ENCODE assay signal across 19 cellular contexts in the genomic region with DNA sequence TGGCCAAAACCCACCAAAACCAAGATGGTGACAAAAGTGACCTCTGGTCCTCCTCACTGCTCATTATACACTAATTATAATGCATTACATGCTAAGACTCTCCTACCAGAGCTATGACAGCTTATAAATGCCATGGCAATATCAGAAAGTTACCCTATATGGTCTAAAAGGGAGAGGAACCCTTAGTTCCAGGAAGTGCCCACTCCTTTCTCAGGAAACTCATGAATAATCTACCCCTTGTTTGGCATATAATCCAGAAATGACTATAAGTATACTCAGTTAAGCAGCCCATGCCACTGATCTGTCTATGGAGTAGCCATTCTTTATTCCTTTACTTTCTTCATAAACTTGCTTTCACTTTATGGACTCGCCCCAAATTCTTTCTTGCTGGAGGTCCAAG. TPM values are rescaled to one million over a fixed set of nuclear protein-coding genes. Genes with fewer than 3 reads are reported as not detected.
DNase-seq lines count a peak whose midpoint lies in the region; ATAC-seq and TF ChIP-seq lines count a peak whose summit lies in the region.
"Had no signal": no experiment of that assay in that cellular context is flagged by ENCODE, and none has a peak within 500 bp of the region (broad histone marks: within the 10 kb centered on the region; RNA-seq: fewer than 3 reads in every experiment).

No MANE protein-coding gene starts in this region.

- H3K36me3 ChIP-seq in tibial nerve, result no peaks in the 10 kb centered on the region

- no peaks in the 10 kb centered on the region for H3K4me1 ChIP-seq in tibial nerve

- CTCF ChIA-PET in activated CD8-positive, alpha-beta memory T cell treated with anti-CD3 and anti-CD28 coated beads, Interleukin-2, amount 10 ng/mL, durations not matched to agents 7 days and 5 days (lab: Charles Lee), result no interaction called here

- H3K9me3 ChIP-seq in tibial nerve, result no peaks in the 10 kb centered on the region

- peak overlapping the region; percentile 19 for H3K4me3 Mint-ChIP-seq in activated CD8-positive, alpha-beta memory T cell treated with anti-CD3 and anti-CD28 coated beads, Interleukin-2, amount 10 ng/mL, durations not matched to agents 7 days and 5 days
- H3K4me3 Mint-ChIP-seq in activated T-cell treated with anti-CD3 and anti-CD28 coated beads, Interleukin-2, amount 50 U/mL, for 72 hours, result peak overlapping the region; percentile 25 to 60
- H3K4me3 Mint-ChIP-seq in stimulated activated effector memory CD8-positive, alpha-beta T cell treated with anti-CD3 and anti-CD28 coated beads, Interleukin-12 subunit alpha, Interleukin-12 subunit beta, amount 100 ng/mL, for 72 hours, result peak overlapping the region; percentile 16
- H3K4me3 Mint-ChIP-seq: CD4-positive, alpha-beta T cell had no signal

- peak overlapping the region; percentile 77 for H3K27ac Mint-ChIP-seq in activated CD8-positive, alpha-beta memory T cell treated with anti-CD3 and anti-CD28 coated beads, Interleukin-2, amount 10 ng/mL, durations not matched to agents 7 days and 5 days
- peak overlapping the region; percentile 72 for H3K27ac Mint-ChIP-seq in activated T-cell treated with anti-CD3 and anti-CD28 coated beads, Interleukin-2, amount 50 U/mL, for 72 hours
- H3K27ac Mint-ChIP-seq in stimulated activated effector memory CD8-positive, alpha-beta T cell treated with anti-CD3 and anti-CD28 coated beads, Interleukin-12 subunit alpha, Interleukin-12 subunit beta, amount 100 ng/mL, for 72 hours, result no peak overlapping the region
- H3K27ac Mint-ChIP-seq: CD4-positive, alpha-beta T cell had no signal

- peaks cover 49% of the 10 kb centered on the region for H3K4me1 Mint-ChIP-seq in activated CD8-positive, alpha-beta memory T cell treated with anti-CD3 and anti-CD28 coated beads, Interleukin-2, amount 10 ng/mL, durations not matched to agents 7 days and 5 days
- peaks cover 62% of the 10 kb centered on the region for H3K4me1 Mint-ChIP-seq in activated T-cell treated with anti-CD3 and anti-CD28 coated beads, Interleukin-2, amount 50 U/mL, for 72 hours (ENCODE audit: low read depth)
- H3K4me1 Mint-ChIP-seq in stimulated activated effector memory CD8-positive, alpha-beta T cell treated with anti-CD3 and anti-CD28 coated beads, Interleukin-12 subunit alpha, Interleukin-12 subunit beta, amount 100 ng/mL, for 72 hours, result peaks cover 27% of the 10 kb centered on the region

- 93 to 100% methylated on average over 1 of the region's 1 CpG for WGBS in tibial nerve, 2 donors

- DNase-seq in activated CD8-positive, alpha-beta memory T cell treated with anti-CD3 and anti-CD28 coated beads, Interleukin-2, amount 10 ng/mL, durations not matched to agents 7 days and 5 days, result no peak
- no peak for DNase-seq in activated CD8-positive, alpha-beta memory T cell treated with anti-CD3 and anti-CD28 coated beads, Interleukin-2, amount 50 U/mL, for 4 hours
- DNase-seq in OCI-M1 (lab: John Stamatoyannopoulos, UW) (peak; percentile 2), NCI-H748 treated with DMSO at 0.1 percent for 48 hours (lab: John Stamatoyannopoulos, UW) (no peak), tibial nerve (ENCODE audit: low spot score in 2 of 2) (no peak)
- DNase-seq in activated T-cell treated with anti-CD3 and anti-CD28 coated beads, Interleukin-2, amount 50 U/mL, for 72 hours, result peak; percentile 30 to 50
- peak; percentile 19 to 54 for DNase-seq in stimulated activated effector memory CD8-positive, alpha-beta T cell treated with anti-CD3 and anti-CD28 coated beads, Interleukin-12 subunit alpha, Interleukin-12 subunit beta, amount 100 ng/mL, for 72 hours (ENCODE audit: low spot score in 2 of 2)
- DNase-seq: ACHN; CD4-positive, alpha-beta T cell; DMS79 treated with DMSO at 0.1 percent for 48 hours; H7; KG1; NCI-H1092; NCI-H1694 treated with DMSO at 0.1 percent for 48 hours; NCI-H446; NCI-H82 had no signal

- H3K27ac ChIP-seq in tibial nerve, result no peak overlapping the region

- no peak for TF ChIP-seq EP300 in tibial nerve (IDR thresholded peaks at IDR 0.05)

- TF ChIP-seq POLR2A in tibial nerve (IDR thresholded peaks at IDR 0.05), result no peak

- no peak overlapping the region for H3K4me3 ChIP-seq in tibial nerve

- H3K27me3 Mint-ChIP-seq in activated CD8-positive, alpha-beta memory T cell treated with anti-CD3 and anti-CD28 coated beads, Interleukin-2, amount 10 ng/mL, durations not matched to agents 7 days and 5 days, result no peaks in the 10 kb centered on the region
- H3K27me3 Mint-ChIP-seq in activated T-cell treated with anti-CD3 and anti-CD28 coated beads, Interleukin-2, amount 50 U/mL, for 72 hours (ENCODE audit: low read depth), result no peaks in the 10 kb centered on the region
- H3K27me3 Mint-ChIP-seq: CD4-positive, alpha-beta T cell had no signal

- no peaks in the 10 kb centered on the region for H3K9me3 Mint-ChIP-seq in activated CD8-positive, alpha-beta memory T cell treated with anti-CD3 and anti-CD28 coated beads, Interleukin-2, amount 10 ng/mL, durations not matched to agents 7 days and 5 days (ENCODE audit: low read depth)
- peaks cover 0 to 2% of the 10 kb centered on the region in 2 donors for H3K9me3 Mint-ChIP-seq in activated T-cell treated with anti-CD3 and anti-CD28 coated beads, Interleukin-2, amount 50 U/mL, for 72 hours
- H3K9me3 Mint-ChIP-seq in stimulated activated effector memory CD8-positive, alpha-beta T cell treated with anti-CD3 and anti-CD28 coated beads, Interleukin-12 subunit alpha, Interleukin-12 subunit beta, amount 100 ng/mL, for 72 hours, result no peaks in the 10 kb centered on the region
- H3K9me3 Mint-ChIP-seq: CD4-positive, alpha-beta T cell had no signal

- ATAC-seq in activated CD8-positive, alpha-beta memory T cell treated with anti-CD3 and anti-CD28 coated beads, Interleukin-2, amount 10 ng/mL, durations not matched to agents 7 days and 5 days, result peak; percentile 74
- ATAC-seq in activated T-cell treated with anti-CD3 and anti-CD28 coated beads, Interleukin-2, amount 50 U/mL, for 72 hours (replicated peaks in 1 of 2), result peak; percentile 94 to 96
- peak; percentile 96 for ATAC-seq in stimulated activated effector memory CD8-positive, alpha-beta T cell treated with anti-CD3 and anti-CD28 coated beads, Interleukin-12 subunit alpha, Interleukin-12 subunit beta, amount 100 ng/mL, for 72 hours
- ATAC-seq in GM18519 (IDR thresholded peaks at IDR 0.05; ENCODE audit: low FRiP score, unreplicated experiment), result no peak
- ATAC-seq: Panc1, Right ventricle myocardium inferior had no signal

- H3K36me3 Mint-ChIP-seq in activated CD8-positive, alpha-beta memory T cell treated with anti-CD3 and anti-CD28 coated beads, Interleukin-2, amount 10 ng/mL, durations not matched to agents 7 days and 5 days, result peaks cover 54% of the 10 kb centered on the region
- H3K36me3 Mint-ChIP-seq in activated T-cell treated with anti-CD3 and anti-CD28 coated beads, Interleukin-2, amount 50 U/mL, for 72 hours (ENCODE audit: insufficient read depth in 2 of 2), result peaks cover 4 to 19% of the 10 kb centered on the region in 2 donors
- H3K36me3 Mint-ChIP-seq in stimulated activated effector memory CD8-positive, alpha-beta T cell treated with anti-CD3 and anti-CD28 coated beads, Interleukin-12 subunit alpha, Interleukin-12 subunit beta, amount 100 ng/mL, for 72 hours, result peaks cover 16% of the 10 kb centered on the region

- H3K27me3 ChIP-seq in tibial nerve, result no peaks in the 10 kb centered on the region

- no peak for TF ChIP-seq CTCF in tibial nerve (IDR thresholded peaks at IDR 0.05)

RNA-seq across cellular contexts. Expression of a gene that starts 43.0 kb away (rescaled TPM):
- 100 to 1,000 TPM; 114 to 161 TPM for total RNA-seq in activated CD8-positive, alpha-beta memory T cell treated with anti-CD3 and anti-CD28 coated beads, Interleukin-2, amount 10 ng/mL, durations not matched to agents 7 days and 5 days
- 10 to 100 TPM; 49.6 to 59.8 TPM for total RNA-seq in activated T-cell treated with anti-CD3 and anti-CD28 coated beads, Interleukin-2, amount 50 U/mL, for 72 hours
- 100 to 1,000 TPM in 1 of 4 donors, 10 to 100 TPM in 3; 69.6 to 114 (median 91.2) TPM for total RNA-seq in tibial nerve

Comparison
In these comparisons a context has a peak if more than half of its experiments do, and no peak if none do; other contexts are left out.
1. DNase-seq: peak in OCI-M1 (single experiment), activated T-cell treated with anti-CD3 and anti-CD28 coated beads, Interleukin-2, amount 50 U/mL, for 72 hours (2 of 2) and stimulated activated effector memory CD8-positive, alpha-beta T cell treated with anti-CD3 and anti-CD28 coated beads, Interleukin-12 subunit alpha, Interleukin-12 subunit beta, amount 100 ng/mL, for 72 hours (2 of 2); none in activated CD8-positive, alpha-beta memory T cell treated with anti-CD3 and anti-CD28 coated beads, Interleukin-2, amount 10 ng/mL, durations not matched to agents 7 days and 5 days (single experiment), activated CD8-positive, alpha-beta memory T cell treated with anti-CD3 and anti-CD28 coated beads, Interleukin-2, amount 50 U/mL, for 4 hours (single experiment), NCI-H748 treated with DMSO at 0.1 percent for 48 hours (single experiment) and tibial nerve (0 of 2).
2. Peak in every context shown above with its lines, with median percentiles within 50 percentile points of each other: H3K4me3 Mint-ChIP-seq.